In genomic region chr11:1917523-1918435, GRCh38 we compare ENCODE assay signal across 11 cellular contexts. TPM values are rescaled to one million over a fixed set of nuclear protein-coding genes. Genes with fewer than 3 reads are reported as not detected.
DNase-seq lines count a peak whose midpoint lies in the region; ATAC-seq and TF ChIP-seq lines count a peak whose summit lies in the region.
"Had no signal": no experiment of that assay in that cellular context is flagged by ENCODE, and none has a peak within 500 bp of the region (broad histone marks: within the 10 kb centered on the region; RNA-seq: fewer than 3 reads in every experiment).

No MANE protein-coding gene starts in this region.

- no peaks in the 10 kb centered on the region for H3K27me3 ChIP-seq in DOHH2 (ENCODE audit: control insufficient read depth, low read length)
- H3K27me3 ChIP-seq in OCI-LY1 (ENCODE audit: insufficient read depth, low read length): no peaks in the 10 kb centered on the region
- H3K27me3 ChIP-seq in psoas muscle (ENCODE audit: insufficient read depth in 3 of 3, low read length in 2 of 3): no peaks in the 10 kb centered on the region

- H3K4me3 ChIP-seq in DOHH2 (ENCODE audit: low read length) (no peak overlapping the region), OCI-LY1 (ENCODE audit: low read depth, low read length, poor library complexity, severe bottlenecking) (no peak overlapping the region), psoas muscle (peak overlapping the region; percentile 53)

- H3K4me3 Mint-ChIP-seq in glutamatergic neuron (ENCODE audit: unreplicated experiment): no peak overlapping the region
- H3K4me3 Mint-ChIP-seq: T-helper 1 cell treated with Interleukin-12 subunit alpha and Interleukin-12 subunit beta and Interleukin-4 antibody, amounts not matched to agents 30 μg/mL and 1 μg/mL, for 36 hours had no signal

- no peaks in the 10 kb centered on the region for H3K9me3 ChIP-seq in DOHH2 (ENCODE audit: control insufficient read depth, insufficient read depth, low read length)
- no peaks in the 10 kb centered on the region for H3K9me3 ChIP-seq in OCI-LY1 (ENCODE audit: low read length)
- no peaks in the 10 kb centered on the region for H3K9me3 ChIP-seq in psoas muscle

- H3K9me2 ChIP-seq in DOHH2 (replicated peaks; ENCODE audit: control insufficient read depth, low read length) (no peaks in the 10 kb centered on the region), OCI-LY1 (ENCODE audit: low read depth, low read length) (no peaks in the 10 kb centered on the region)

- DNase-seq in glutamatergic neuron (no peak), psoas muscle (peak; percentile 59 to 86), T1000 (lab: John Stamatoyannopoulos, UW) (no peak), T-helper 9 cell (no peak)
- DNase-seq: central memory CD4-positive, alpha-beta T cell; midbrain had no signal

- no peaks in the 10 kb centered on the region for H3K4me1 Mint-ChIP-seq in glutamatergic neuron (ENCODE audit: low read depth, unreplicated experiment)

- H3K4me2 ChIP-seq in DOHH2 (ENCODE audit: low read length): no peak overlapping the region
- no peak overlapping the region for H3K4me2 ChIP-seq in OCI-LY1 (ENCODE audit: low read length)

- TF ChIP-seq CTCF in DOHH2 (IDR thresholded peaks at IDR 0.05; ENCODE audit: low read depth, low read length, poor library complexity, severe bottlenecking) (peak; percentile 38), OCI-LY1 (IDR thresholded peaks at IDR 0.05; ENCODE audit: low read length) (peak; percentile 27; the same call in 1 of the 2 replicates), glutamatergic neuron (IDR thresholded peaks at IDR 0.05; ENCODE audit: partially characterized antibody, unreplicated experiment) (peak; percentile 70), psoas muscle (IDR thresholded peaks at IDR 0.05) (peak; percentile 79)

- H2AFZ ChIP-seq in OCI-LY1 (ENCODE audit: low read length): no peak overlapping the region

- H3K27ac ChIP-seq in DOHH2 (ENCODE audit: low read depth, low read length) (no peak overlapping the region), OCI-LY1 (ENCODE audit: low read depth, low read length, poor library complexity, severe bottlenecking) (no peak overlapping the region), psoas muscle (peak overlapping the region; percentile 94)

- 37 to 56% (median 38%) methylated on average over 32 to 34 of the region's 34 CpGs for WGBS in psoas muscle, 3 donors

- H3K27me3 Mint-ChIP-seq in glutamatergic neuron (ENCODE audit: unreplicated experiment): peaks cover 10% of the 10 kb centered on the region

- H3K4me1 ChIP-seq in DOHH2 (ENCODE audit: control insufficient read depth, low read length) (no peaks in the 10 kb centered on the region), OCI-LY1 (ENCODE audit: insufficient read depth, low read length, severe bottlenecking) (no peaks in the 10 kb centered on the region), psoas muscle (peaks cover 62% of the 10 kb centered on the region)

- ATAC-seq in psoas muscle (peak; percentile 41 to 51 (median 46)), GM21825 (IDR thresholded peaks at IDR 0.05; ENCODE audit: unreplicated experiment) (no peak), GM18868 (IDR thresholded peaks at IDR 0.05; ENCODE audit: unreplicated experiment) (no peak)

- H3K9me3 Mint-ChIP-seq in glutamatergic neuron (ENCODE audit: unreplicated experiment): peaks cover 9% of the 10 kb centered on the region
- H3K9me3 Mint-ChIP-seq: T-helper 1 cell treated with Interleukin-12 subunit alpha and Interleukin-12 subunit beta and Interleukin-4 antibody, amounts not matched to agents 30 μg/mL and 1 μg/mL, for 36 hours had no signal

- no peaks in the 10 kb centered on the region for H3K79me2 ChIP-seq in DOHH2 (ENCODE audit: control insufficient read depth, low read length)
- H3K79me2 ChIP-seq in OCI-LY1 (ENCODE audit: insufficient read depth, low read length): no peaks in the 10 kb centered on the region

- no peaks in the 10 kb centered on the region for H3K36me3 ChIP-seq in DOHH2 (ENCODE audit: control insufficient read depth, low read length)
- H3K36me3 ChIP-seq in OCI-LY1 (ENCODE audit: insufficient read depth, low read length): no peaks in the 10 kb centered on the region
- H3K36me3 ChIP-seq in psoas muscle (ENCODE audit: insufficient read depth in 1 of 2, low read depth in 1 of 2): peaks cover 0 to 4% of the 10 kb centered on the region in 2 donors

- intact Hi-C loops in psoas muscle (cut with DNase I): loop anchor here (1.0 to 10.0 kb wide), 3 partner anchors 35 to 79 kb away; partner anchors contain the start of gene TNNI2 (in 1 of the 2)

- H3F3A ChIP-seq in DOHH2 (ENCODE audit: control insufficient read depth, insufficient read depth): no peaks in the 10 kb centered on the region
- H3F3A ChIP-seq in OCI-LY1 (ENCODE audit: insufficient read depth, low read length): no peaks in the 10 kb centered on the region

- H3K27ac Mint-ChIP-seq in glutamatergic neuron (ENCODE audit: unreplicated experiment): no peak overlapping the region
- H3K27ac Mint-ChIP-seq: T-helper 1 cell treated with Interleukin-12 subunit alpha and Interleukin-12 subunit beta and Interleukin-4 antibody, amounts not matched to agents 30 μg/mL and 1 μg/mL, for 36 hours had no signal

- H4K20me1 ChIP-seq in DOHH2 (ENCODE audit: control insufficient read depth, insufficient read depth, low read depth, low read length): no peaks in the 10 kb centered on the region
- no peaks in the 10 kb centered on the region for H4K20me1 ChIP-seq in OCI-LY1 (ENCODE audit: insufficient read depth, low read length)

- H3K36me3 Mint-ChIP-seq in glutamatergic neuron (ENCODE audit: unreplicated experiment): no peaks in the 10 kb centered on the region

- no peak overlapping the region for H3K9ac ChIP-seq in OCI-LY1 (ENCODE audit: low read length)

RNA-seq across cellular contexts. Expression of gene TNNT3, which starts 1.7 kb away (rescaled TPM):
- total RNA-seq in glutamatergic neuron (ENCODE audit: unreplicated experiment): not detected
- total RNA-seq in psoas muscle: 1,000 to 10,000 TPM; 1,884 to 7,638 (median 4,017) TPM
- polyA plus RNA-seq in psoas muscle: 1,000 to 10,000 TPM; 1,367 to 5,833 (median 3,289) TPM

RNA-seq across cellular contexts. Expression of gene PRR33, which starts 26.1 kb away (rescaled TPM):
- not detected for total RNA-seq in glutamatergic neuron (ENCODE audit: unreplicated experiment)
- 1 to 10 TPM; 1.6 to 8.9 (median 2.4) TPM for total RNA-seq in psoas muscle
- under 1 TPM; 0.16 to 1.00 (median 0.61) TPM for polyA plus RNA-seq in psoas muscle

RNA-seq across cellular contexts. Expression of gene MRPL23, which starts 29.4 kb away (rescaled TPM):
- total RNA-seq in glutamatergic neuron (ENCODE audit: unreplicated experiment) (27.6 TPM), psoas muscle (10 to 100 TPM; 46.3 to 91.8 (median 66.9) TPM)
- polyA plus RNA-seq in psoas muscle: 100 to 1,000 TPM in 2 of 3 donors, 10 to 100 TPM in 1; 75.4 to 163 (median 130) TPM

Comparison
In these comparisons a context has a peak if more than half of its experiments do, and no peak if none do; other contexts are left out.
1. CTCF ChIP-seq: peak in every context shown above with its lines; median percentile 79 in psoas muscle; 70 in glutamatergic neuron; 38 in DOHH2; 27 in OCI-LY1.
2. DNase-seq: peak in psoas muscle (2 of 2); none in glutamatergic neuron (single experiment), T1000 (single experiment) and T-helper 9 cell (single experiment).
3. ATAC-seq: peak in psoas muscle (4 of 4); none in GM21825 (single experiment) and GM18868 (single experiment).
4. RNA of gene TNNT3, which starts 1.7 kb away (total RNA-seq): 1,884 to 7,638 TPM in psoas muscle; not detected in glutamatergic neuron (single experiment); every median in the first group is over 1,000 times any median in the second.